In genomic region chr19:1851581-1852293, GRCh38 we compare ENCODE assay signal across 10 cellular contexts. TPM values are rescaled to one million over a fixed set of nuclear protein-coding genes. Genes with fewer than 3 reads are reported as not detected.
DNase-seq lines count a peak whose midpoint lies in the region; ATAC-seq lines count a peak whose summit lies in the region.
"Had no signal": no experiment of that assay in that cellular context is flagged by ENCODE, and none has a peak within 500 bp of the region (broad histone marks: within the 10 kb centered on the region; RNA-seq: fewer than 3 reads in every experiment).

No MANE protein-coding gene starts in this region.

- peaks cover 2% of the 10 kb centered on the region for H3K36me3 Mint-ChIP-seq in activated naive CD8-positive, alpha-beta T cell treated with anti-CD3 and anti-CD28 coated beads, Interleukin-2, amount 10 ng/mL, durations not matched to agents 7 days and 5 days
- H3K36me3 Mint-ChIP-seq: type B pancreatic cell had no signal

- no peaks in the 10 kb centered on the region for H3K9me3 Mint-ChIP-seq in activated naive CD8-positive, alpha-beta T cell treated with anti-CD3 and anti-CD28 coated beads, Interleukin-2, amount 10 ng/mL, durations not matched to agents 7 days and 5 days
- H3K9me3 Mint-ChIP-seq: type B pancreatic cell had no signal

- H3K4me1 Mint-ChIP-seq in activated naive CD8-positive, alpha-beta T cell treated with anti-CD3 and anti-CD28 coated beads, Interleukin-2, amount 10 ng/mL, durations not matched to agents 7 days and 5 days = peaks cover 37% of the 10 kb centered on the region

- no peaks in the 10 kb centered on the region for H3K9me3 ChIP-seq in SJCRH30 (replicated peaks)

- no peak overlapping the region for H3K27ac Mint-ChIP-seq in activated naive CD8-positive, alpha-beta T cell treated with anti-CD3 and anti-CD28 coated beads, Interleukin-2, amount 10 ng/mL, durations not matched to agents 7 days and 5 days

- DNase-seq in COR-L47 (lab: John Stamatoyannopoulos, UW) (peak; percentile 91), SJCRH30 (peak; percentile 46 to 52), SIG-M5 treated with dmso at 0.1 percent for 504 hours (lab: John Stamatoyannopoulos, UW; ENCODE audit: unreplicated experiment) (no peak), inferior parietal cortex (ENCODE audit: extremely low spot score) (no peak)
- peak; percentile 69 for DNase-seq in activated naive CD8-positive, alpha-beta T cell treated with anti-CD3 and anti-CD28 coated beads, Interleukin-2, amount 10 ng/mL, durations not matched to agents 7 days and 5 days
- peak; percentile 60 for DNase-seq in stimulated activated CD4-positive, alpha-beta T cell treated with anti-CD3 and anti-CD28 coated beads, Interleukin-15, amount 100 ng/mL, for 24 hours

- H3K27me3 ChIP-seq in SJCRH30 = no peaks in the 10 kb centered on the region

- H3K27ac ChIP-seq in SJCRH30 = no peak overlapping the region

- H3K4me1 ChIP-seq in SJCRH30 = peaks cover 12% of the 10 kb centered on the region

- no peaks in the 10 kb centered on the region for H3K36me3 ChIP-seq in SJCRH30

- no peak for ATAC-seq in activated naive CD8-positive, alpha-beta T cell treated with anti-CD3 and anti-CD28 coated beads, Interleukin-2, amount 10 ng/mL, durations not matched to agents 7 days and 5 days (ENCODE audit: low read depth)
- ATAC-seq in HG02852 (IDR thresholded peaks at IDR 0.05; ENCODE audit: unreplicated experiment) (no peak), GM18867 (IDR thresholded peaks at IDR 0.05; ENCODE audit: unreplicated experiment) (no peak)

- H3K27me3 Mint-ChIP-seq in activated naive CD8-positive, alpha-beta T cell treated with anti-CD3 and anti-CD28 coated beads, Interleukin-2, amount 10 ng/mL, durations not matched to agents 7 days and 5 days = no peaks in the 10 kb centered on the region
- H3K27me3 Mint-ChIP-seq: type B pancreatic cell had no signal

- no peak overlapping the region; the same call in 1 of the 2 replicates for H3K4me3 ChIP-seq in SJCRH30
- H3K4me3 ChIP-seq: lung had no signal

- POLR2A ChIA-PET in activated naive CD8-positive, alpha-beta T cell treated with anti-CD3 and anti-CD28 coated beads, Interleukin-2, amount 10 ng/mL, durations not matched to agents 7 days and 5 days (lab: Charles Lee) = no interaction called here

- H3K4me3 Mint-ChIP-seq in activated naive CD8-positive, alpha-beta T cell treated with anti-CD3 and anti-CD28 coated beads, Interleukin-2, amount 10 ng/mL, durations not matched to agents 7 days and 5 days = peak overlapping the region; percentile 30
- H3K4me3 Mint-ChIP-seq: type B pancreatic cell had no signal

RNA-seq across cellular contexts. Expression of gene REXO1, which starts 3.5 kb away (rescaled TPM):
- 17.7 and 19.1 TPM in 2 replicates for total RNA-seq in SJCRH30 (2014; rRNA removed; shearing (Covaris generic))
- total RNA-seq in activated naive CD8-positive, alpha-beta T cell treated with anti-CD3 and anti-CD28 coated beads, Interleukin-2, amount 10 ng/mL, durations not matched to agents 7 days and 5 days = 10 to 100 TPM; 57.9 to 60.4 TPM

RNA-seq across cellular contexts. Expression of gene KLF16, which starts 11.6 kb away (rescaled TPM):
- total RNA-seq in SJCRH30 (2014; rRNA removed; shearing (Covaris generic)) = 5.1 and 5.8 TPM in 2 replicates
- 10 to 100 TPM; 21.5 to 21.8 TPM for total RNA-seq in activated naive CD8-positive, alpha-beta T cell treated with anti-CD3 and anti-CD28 coated beads, Interleukin-2, amount 10 ng/mL, durations not matched to agents 7 days and 5 days

RNA-seq across cellular contexts. Expression of gene ABHD17A, which starts 33.6 kb away (rescaled TPM):
- total RNA-seq in SJCRH30 (2014; rRNA removed; shearing (Covaris generic)) = 39.2 and 41.6 TPM in 2 replicates
- total RNA-seq in activated naive CD8-positive, alpha-beta T cell treated with anti-CD3 and anti-CD28 coated beads, Interleukin-2, amount 10 ng/mL, durations not matched to agents 7 days and 5 days = 100 to 1,000 TPM; 185 to 194 TPM

RNA-seq across cellular contexts. Expression of gene ATP8B3, which starts 39.7 kb away (rescaled TPM):
- 0.08 TPM in 1 of 2 replicates, not detected in the other for total RNA-seq in SJCRH30 (2014; rRNA removed; shearing (Covaris generic))
- 10 to 100 TPM; 17.0 to 18.6 TPM for total RNA-seq in activated naive CD8-positive, alpha-beta T cell treated with anti-CD3 and anti-CD28 coated beads, Interleukin-2, amount 10 ng/mL, durations not matched to agents 7 days and 5 days

RNA-seq across cellular contexts. Expression of gene ADAT3, which starts 53.5 kb away (rescaled TPM):
- total RNA-seq in SJCRH30 (2014; rRNA removed; shearing (Covaris generic)) = 4.7 and 4.8 TPM in 2 replicates
- 1 to 10 TPM; 7.6 to 9.3 TPM for total RNA-seq in activated naive CD8-positive, alpha-beta T cell treated with anti-CD3 and anti-CD28 coated beads, Interleukin-2, amount 10 ng/mL, durations not matched to agents 7 days and 5 days

Comparison
In these comparisons a context has a peak if more than half of its experiments do, and no peak if none do; other contexts are left out.
1. DNase-seq: peak in COR-L47 (single experiment), SJCRH30 (2 of 2), activated naive CD8-positive, alpha-beta T cell treated with anti-CD3 and anti-CD28 coated beads, Interleukin-2, amount 10 ng/mL, durations not matched to agents 7 days and 5 days (single experiment) and stimulated activated CD4-positive, alpha-beta T cell treated with anti-CD3 and anti-CD28 coated beads, Interleukin-15, amount 100 ng/mL, for 24 hours (single experiment); none in SIG-M5 treated with dmso at 0.1 percent for 504 hours (single experiment) and inferior parietal cortex (single experiment).